ENCODE assay signal across 8 cellular contexts in genomic region chr10:91298224-91298862, GRCh38.
DNase-seq lines count a peak whose midpoint lies in the region; ATAC-seq and TF ChIP-seq lines count a peak whose summit lies in the region.

No MANE protein-coding gene starts in this region.

- peak overlapping the region; percentile 2 for H3K4me3 ChIP-seq in lower leg skin (ENCODE audit: low read depth, poor library complexity, severe bottlenecking)

- ATAC-seq in GM19035 (IDR thresholded peaks at IDR 0.05; ENCODE audit: unreplicated experiment) = peak; percentile 80
- ATAC-seq in HG03378 (IDR thresholded peaks at IDR 0.05; ENCODE audit: unreplicated experiment) = peak; percentile 83

- TF ChIP-seq POLR2A in lower leg skin (IDR thresholded peaks at IDR 0.05) = no peak

- no peak for DNase-seq in AG09319 (ENCODE audit: extremely low read depth, low read depth)
- DNase-seq in NCI-H510A (lab: John Stamatoyannopoulos, UW) = peak; percentile 34
- DNase-seq in activated CD4-positive, alpha-beta T cell treated with anti-CD3 and anti-CD28 coated beads, Interleukin-2, amount 50 U/mL, for 24 hours (ENCODE audit: low read depth in 1 of 2, low spot score in 1 of 2) = peak; percentile 64 to 74
- DNase-seq in dermis microvascular lymphatic vessel endothelial cell (ENCODE audit: low read depth in 2 of 2) = peak; percentile 45 to 75
- peak; percentile 64 to 92 for DNase-seq in lower leg skin (ENCODE audit: low spot score in 2 of 2)
- DNase-seq in stimulated activated CD4-positive, alpha-beta T cell treated with anti-CD3 and anti-CD28 coated beads, Interleukin-4, amount 100 ng/mL, for 4 hours = peak; percentile 70 to 71

- WGBS in lower leg skin, 2 donors = 2 to 6% methylated on average over 23 of the region's 23 CpGs

- intact Hi-C loops in lower leg skin (cut with DNase I; ENCODE audit: low total_unique reads) = loop anchor here (10.0 kb wide), 1 partner anchor 336 kb away; the partner anchor contains the start of gene PPP1R3C

- TF ChIP-seq CTCF in AG09319 (IDR thresholded peaks at IDR 0.05; ENCODE audit: low read depth, low read length) (peak; percentile 91), lower leg skin (IDR thresholded peaks at IDR 0.05) (peak in 1 of 3 donors; percentile 68)
